ENCODE assay signal across 22 cellular contexts in genomic region chr2:112150851-112151250, GRCh38. TPM values are rescaled to one million over a fixed set of nuclear protein-coding genes. Genes with fewer than 3 reads are reported as not detected.
DNase-seq lines count a peak whose midpoint lies in the region; ATAC-seq and TF ChIP-seq lines count a peak whose summit lies in the region.
"Had no signal": no experiment of that assay in that cellular context is flagged by ENCODE, and none has a peak within 500 bp of the region (broad histone marks: within the 10 kb centered on the region; RNA-seq: fewer than 3 reads in every experiment).

No MANE protein-coding gene starts in this region.

- no peak for DNase-seq in activated T-cell treated with anti-CD3 and anti-CD28 coated beads, Interleukin-2, amount 50 U/mL, for 24 hours
- DNase-seq in activated T-cell treated with anti-CD3 and anti-CD28 coated beads, Interleukin-2, amount 50 U/mL, for 72 hours = no peak
- DNase-seq in coronary artery (ENCODE audit: low spot score) = peak; percentile 45
- no peak for DNase-seq in neural crest cell (ENCODE audit: low read depth, low spot score)
- peak; percentile 33 for DNase-seq in upper lobe of right lung
- no peak for DNase-seq in NCI-H446 (lab: John Stamatoyannopoulos, UW)
- DNase-seq in COLO829 (ENCODE audit: low spot score) = no peak
- DNase-seq: activated CD4-positive, alpha-beta T cell treated with anti-CD3 and anti-CD28 coated beads for 4 hours; anterior cingulate cortex; hippocampal formation; left cardiac atrium; naive thymus-derived CD8-positive, alpha-beta T cell; NCI-H1092; NCI-H2171; sigmoid colon; stimulated activated naive CD4-positive, alpha-beta T cell had no signal

- no peaks in the 10 kb centered on the region for H3K27me3 Mint-ChIP-seq in activated T-cell treated with anti-CD3 and anti-CD28 coated beads, Interleukin-2, amount 50 U/mL, for 24 hours
- no peaks in the 10 kb centered on the region for H3K27me3 Mint-ChIP-seq in activated T-cell treated with anti-CD3 and anti-CD28 coated beads, Interleukin-2, amount 50 U/mL, for 72 hours (ENCODE audit: low read depth)
- H3K27me3 Mint-ChIP-seq in neural crest cell (ENCODE audit: low read depth) = no peaks in the 10 kb centered on the region

- no peak for TF ChIP-seq CTCF in coronary artery (IDR thresholded peaks at IDR 0.05)
- TF ChIP-seq CTCF in neural crest cell (conservative IDR thresholded peaks at IDR 0.05) = no peak
- TF ChIP-seq CTCF in upper lobe of right lung (IDR thresholded peaks at IDR 0.05) = no peak

- intact Hi-C loops in upper lobe of right lung (cut with DNase I) = no loop called here

- ATAC-seq in activated T-cell treated with anti-CD3 and anti-CD28 coated beads, Interleukin-2, amount 50 U/mL, for 72 hours (replicated peaks in 1 of 2) = no peak
- peak; percentile 30 for ATAC-seq in upper lobe of right lung
- no peak for ATAC-seq in HG03196 (IDR thresholded peaks at IDR 0.05; ENCODE audit: unreplicated experiment)
- ATAC-seq: CD8-positive, alpha-beta T cell; HCT116; HepG2; naive thymus-derived CD8-positive, alpha-beta T cell had no signal

- H3K27ac ChIP-seq in coronary artery = peak overlapping the region in 1 of 2 donors; percentile 56
- no peak overlapping the region for H3K27ac ChIP-seq in upper lobe of right lung

- H3K4me3 ChIP-seq in coronary artery (no peak overlapping the region), upper lobe of right lung (no peak overlapping the region)
- H3K4me3 ChIP-seq: sigmoid colon had no signal

- H3K4me1 ChIP-seq in upper lobe of right lung = peaks cover 5% of the 10 kb centered on the region

- H3K36me3 Mint-ChIP-seq in activated T-cell treated with anti-CD3 and anti-CD28 coated beads, Interleukin-2, amount 50 U/mL, for 24 hours (ENCODE audit: low read depth) = no peaks in the 10 kb centered on the region
- no peaks in the 10 kb centered on the region for H3K36me3 Mint-ChIP-seq in activated T-cell treated with anti-CD3 and anti-CD28 coated beads, Interleukin-2, amount 50 U/mL, for 72 hours (ENCODE audit: insufficient read depth in 2 of 2)
- H3K36me3 Mint-ChIP-seq in neural crest cell (ENCODE audit: low read depth) = peaks cover 15% of the 10 kb centered on the region
- H3K36me3 Mint-ChIP-seq: CD8-positive, alpha-beta T cell; naive thymus-derived CD8-positive, alpha-beta T cell had no signal

- no peaks in the 10 kb centered on the region for H3K36me3 ChIP-seq in upper lobe of right lung
- H3K36me3 ChIP-seq: sigmoid colon had no signal

- no peaks in the 10 kb centered on the region for H3K9me3 Mint-ChIP-seq in activated T-cell treated with anti-CD3 and anti-CD28 coated beads, Interleukin-2, amount 50 U/mL, for 24 hours
- H3K9me3 Mint-ChIP-seq in activated T-cell treated with anti-CD3 and anti-CD28 coated beads, Interleukin-2, amount 50 U/mL, for 72 hours = no peaks in the 10 kb centered on the region
- no peaks in the 10 kb centered on the region for H3K9me3 Mint-ChIP-seq in neural crest cell
- H3K9me3 Mint-ChIP-seq: CD8-positive, alpha-beta T cell; dendritic cell treated with granulocyte-macrophage colony-stimulating factor and Interleukin-4, amounts not matched to agents 40 ng/mL and 50 ng/mL, for 4 days; naive thymus-derived CD8-positive, alpha-beta T cell; T-helper 2 cell treated with Interferon-gamma antibody and Interleukin-4, amounts not matched to agents 5 μg/mL and 100 μg/mL, for 36 hours had no signal

- H3K27me3 ChIP-seq in upper lobe of right lung = no peaks in the 10 kb centered on the region
- H3K27me3 ChIP-seq: sigmoid colon had no signal

- H3K27ac Mint-ChIP-seq in activated T-cell treated with anti-CD3 and anti-CD28 coated beads, Interleukin-2, amount 50 U/mL, for 24 hours = peak overlapping the region; percentile 0
- no peak overlapping the region for H3K27ac Mint-ChIP-seq in activated T-cell treated with anti-CD3 and anti-CD28 coated beads, Interleukin-2, amount 50 U/mL, for 72 hours
- H3K27ac Mint-ChIP-seq in neural crest cell (ENCODE audit: unreplicated experiment) = peak overlapping the region; percentile 64
- H3K27ac Mint-ChIP-seq: CD8-positive, alpha-beta T cell; dendritic cell treated with granulocyte-macrophage colony-stimulating factor and Interleukin-4, amounts not matched to agents 40 ng/mL and 50 ng/mL, for 4 days; T-helper 2 cell treated with Interferon-gamma antibody and Interleukin-4, amounts not matched to agents 5 μg/mL and 100 μg/mL, for 36 hours had no signal

- no peaks in the 10 kb centered on the region for H3K9me3 ChIP-seq in upper lobe of right lung
- H3K9me3 ChIP-seq: sigmoid colon had no signal

- H3K4me1 Mint-ChIP-seq in activated T-cell treated with anti-CD3 and anti-CD28 coated beads, Interleukin-2, amount 50 U/mL, for 24 hours (ENCODE audit: low read depth) = peaks cover 27% of the 10 kb centered on the region
- peaks cover 32% of the 10 kb centered on the region for H3K4me1 Mint-ChIP-seq in activated T-cell treated with anti-CD3 and anti-CD28 coated beads, Interleukin-2, amount 50 U/mL, for 72 hours (ENCODE audit: low read depth)
- peaks cover 56% of the 10 kb centered on the region for H3K4me1 Mint-ChIP-seq in neural crest cell

- no peak overlapping the region for H3K4me3 Mint-ChIP-seq in activated T-cell treated with anti-CD3 and anti-CD28 coated beads, Interleukin-2, amount 50 U/mL, for 24 hours
- H3K4me3 Mint-ChIP-seq in activated T-cell treated with anti-CD3 and anti-CD28 coated beads, Interleukin-2, amount 50 U/mL, for 72 hours = no peak overlapping the region
- no peak overlapping the region for H3K4me3 Mint-ChIP-seq in neural crest cell
- H3K4me3 Mint-ChIP-seq: CD8-positive, alpha-beta T cell; dendritic cell treated with granulocyte-macrophage colony-stimulating factor and Interleukin-4, amounts not matched to agents 40 ng/mL and 50 ng/mL, for 4 days; naive thymus-derived CD8-positive, alpha-beta T cell; T-helper 2 cell treated with Interferon-gamma antibody and Interleukin-4, amounts not matched to agents 5 μg/mL and 100 μg/mL, for 36 hours had no signal

RNA-seq across cellular contexts. Expression of gene FBLN7, which starts 12.7 kb away (rescaled TPM):
- 10 to 100 TPM; 22.3 to 30.6 TPM for total RNA-seq in activated T-cell treated with anti-CD3 and anti-CD28 coated beads, Interleukin-2, amount 50 U/mL, for 72 hours
- total RNA-seq in neural crest cell = 19.1 and 21.4 TPM in 2 replicates
- 5.4 TPM for total RNA-seq in upper lobe of right lung

Comparison
In these comparisons a context has a peak if more than half of its experiments do, and no peak if none do; other contexts are left out.
1. DNase-seq: peak in coronary artery (single experiment) and upper lobe of right lung (single experiment); none in activated T-cell treated with anti-CD3 and anti-CD28 coated beads, Interleukin-2, amount 50 U/mL, for 24 hours (single experiment), activated T-cell treated with anti-CD3 and anti-CD28 coated beads, Interleukin-2, amount 50 U/mL, for 72 hours (0 of 2), neural crest cell (single experiment), NCI-H446 (0 of 2) and COLO829 (single experiment).